ENCODE assay signal across 1 cellular context in genomic region chr6:24990944-24991747, GRCh38.
TF ChIP-seq lines count a peak whose summit lies in the region.

No MANE protein-coding gene starts in this region.

TF ChIP-seq in H1, 55 proteins besides CTCF, POLR2A, EP300 and RAD21:
- TF ChIP-seq SRF (IDR thresholded peaks at IDR 0.05; ENCODE audit: low read depth, low read length) (no peak), NRF1 (IDR thresholded peaks at IDR 0.05; ENCODE audit: low read depth, low read length) (no peak)
